In the genomic region with DNA sequence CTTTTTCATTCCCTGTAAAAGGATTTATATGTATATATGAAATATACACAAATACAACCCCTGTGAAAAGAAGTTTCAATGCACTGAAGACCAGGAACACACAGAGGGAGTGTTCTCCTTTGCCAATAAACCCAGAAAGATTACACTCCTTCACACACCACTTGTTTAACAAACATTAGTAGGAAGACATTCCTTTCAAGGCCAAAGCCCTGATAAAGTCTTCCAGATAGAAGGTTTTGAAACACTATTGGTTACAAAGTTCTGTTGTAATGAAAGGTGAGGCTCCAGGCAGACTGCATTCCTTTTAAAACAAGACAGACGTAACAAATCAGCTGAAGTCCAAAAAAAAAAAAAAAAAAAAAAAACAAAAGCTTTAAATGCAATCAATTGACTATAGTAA, we compare ENCODE assay signal across 11 cellular contexts.
DNase-seq lines count a peak whose midpoint lies in the region; ATAC-seq and TF ChIP-seq lines count a peak whose summit lies in the region.
"Had no signal": no experiment of that assay in that cellular context is flagged by ENCODE, and none has a peak within 500 bp of the region (broad histone marks: within the 10 kb centered on the region; RNA-seq: fewer than 3 reads in every experiment).

No MANE protein-coding gene starts in this region.

- DNase-seq in HuH-7 (ENCODE audit: low spot score) (peak; percentile 39), astrocyte of the hippocampus (ENCODE audit: low read depth, low spot score) (peak; percentile 42), lower lobe of right lung (no peak), stomach (no peak), NCI-H82 (lab: John Stamatoyannopoulos, UW) (no peak), left lobe of liver (ENCODE audit: low spot score) (no peak), sigmoid colon (no peak)
- DNase-seq: COR-L47, H9, NCI-H1436 treated with DMSO at 0.1 percent for 48 hours, NCI-H69 had no signal

- H3K27me3 ChIP-seq in lower lobe of right lung (ENCODE audit: low read depth) (no peaks in the 10 kb centered on the region), stomach (no peaks in the 10 kb centered on the region), sigmoid colon (no peaks in the 10 kb centered on the region)

- H3K4me3 ChIP-seq in lower lobe of right lung (no peak overlapping the region), stomach (no peak overlapping the region), sigmoid colon (no peak overlapping the region)

- TF ChIP-seq POLR2A in stomach (IDR thresholded peaks at IDR 0.05) (no peak), sigmoid colon (IDR thresholded peaks at IDR 0.05) (no peak)

- H3K36me3 ChIP-seq in lower lobe of right lung (peaks cover 65% of the 10 kb centered on the region), stomach (peaks cover 29 to 92% (median 79%) of the 10 kb centered on the region in 4 donors), sigmoid colon (peaks cover 7 to 73% (median 17%) of the 10 kb centered on the region in 4 donors)

- WGBS in stomach, 5 donors: 28 to 42% (median 38%) methylated on average over 1 of the region's 1 CpG
- WGBS in sigmoid colon, 2 donors: 15 to 59% methylated on average over 1 of the region's 1 CpG

- intact Hi-C loops in lower lobe of right lung (cut with DNase I) (no loop called here), stomach (cut with DNase I; ENCODE audit: low total_unique reads) (no loop called here), sigmoid colon (cut with DNase I) (no loop called here)

- peak; percentile 67 to 80 for ATAC-seq in lower lobe of right lung
- ATAC-seq in left lobe of liver: no peak

- TF ChIP-seq EP300 in stomach (IDR thresholded peaks at IDR 0.05) (no peak), sigmoid colon (IDR thresholded peaks at IDR 0.05) (no peak)

- H3K4me1 ChIP-seq in lower lobe of right lung (peaks cover 10% of the 10 kb centered on the region), stomach (peaks cover 0 to 18% (median 5%) of the 10 kb centered on the region in 4 donors), sigmoid colon (no peaks in the 10 kb centered on the region)

- H3K9me3 ChIP-seq in lower lobe of right lung (no peaks in the 10 kb centered on the region), stomach (no peaks in the 10 kb centered on the region), sigmoid colon (no peaks in the 10 kb centered on the region)

- TF ChIP-seq CTCF in lower lobe of right lung (IDR thresholded peaks at IDR 0.05) (no peak), stomach (IDR thresholded peaks at IDR 0.05) (no peak), sigmoid colon (IDR thresholded peaks at IDR 0.05) (no peak)

- H3K27ac ChIP-seq in lower lobe of right lung: peak overlapping the region; percentile 54
- H3K27ac ChIP-seq in stomach: peak overlapping the region in 4 of 5 donors; percentile 14 to 51 (median 20)
- H3K27ac ChIP-seq in sigmoid colon: no peak overlapping the region

Comparison
In these comparisons a context has a peak if more than half of its experiments do, and no peak if none do; other contexts are left out.
1. DNase-seq: peak in HuH-7 (single experiment) and astrocyte of the hippocampus (single experiment); none in lower lobe of right lung (single experiment), stomach (single experiment), NCI-H82 (single experiment), left lobe of liver (single experiment) and sigmoid colon (single experiment).
2. H3K27ac ChIP-seq: peak in lower lobe of right lung (single experiment) and stomach (4 of 5); none in sigmoid colon (0 of 4).